ENCODE assay signal across 18 cellular contexts in the genomic region with DNA sequence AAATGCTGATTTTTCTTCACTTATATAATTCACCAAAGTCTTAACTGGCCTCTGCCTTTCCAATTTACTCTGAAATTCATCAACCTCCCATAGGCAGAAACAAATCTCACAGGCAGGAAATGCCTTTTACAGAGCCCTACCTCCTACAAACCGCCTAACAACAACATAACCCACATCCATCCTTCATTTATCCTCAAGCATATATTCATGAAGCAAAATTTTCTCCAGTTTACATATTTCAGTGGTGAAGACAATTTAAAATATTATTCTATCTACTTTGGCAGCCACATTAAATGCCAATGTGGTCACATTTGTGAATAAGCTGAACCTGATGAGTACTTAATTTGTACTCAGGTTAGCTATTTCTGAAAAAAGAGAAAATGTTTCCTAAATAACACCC. TPM values are rescaled to one million over a fixed set of nuclear protein-coding genes. Genes with fewer than 3 reads are reported as not detected.
DNase-seq lines count a peak whose midpoint lies in the region; ATAC-seq and TF ChIP-seq lines count a peak whose summit lies in the region.
"Had no signal": no experiment of that assay in that cellular context is flagged by ENCODE, and none has a peak within 500 bp of the region (broad histone marks: within the 10 kb centered on the region; RNA-seq: fewer than 3 reads in every experiment).

No MANE protein-coding gene starts in this region.

- intact Hi-C loops in IMR-90 (cut with micrococcal nuclease), result no loop called here
- intact Hi-C loops in natural killer cell (cut with micrococcal nuclease), result no loop called here

- H3K14ac ChIP-seq in IMR-90 (replicated peaks; ENCODE audit: low read depth, low read length), result no peak overlapping the region

- H4K91ac ChIP-seq in IMR-90 (ENCODE audit: insufficient read depth, low read depth, low read length), result no peak overlapping the region

- H3K56ac ChIP-seq in IMR-90 (ENCODE audit: extremely low read depth, insufficient read depth, low read length), result no peak overlapping the region

- no peak overlapping the region for H3K18ac ChIP-seq in IMR-90 (ENCODE audit: low read depth, low read length)

- no peak overlapping the region for H3K9ac ChIP-seq in IMR-90 (ENCODE audit: low read depth, low read length)
- H3K9ac ChIP-seq: GM23248 had no signal

- POLR2A ChIA-PET in IMR-90 (lab: Charles Lee; ENCODE audit: unreplicated experiment), result no interaction called here

- no peak overlapping the region for H3K4ac ChIP-seq in IMR-90 (ENCODE audit: low read depth, low read length)

- no peak overlapping the region for H3K4me3 ChIP-seq in AG10803 (ENCODE audit: low read length)
- H3K4me3 ChIP-seq in IMR-90 (ENCODE audit: insufficient read depth, low read depth, low read length), result no peak overlapping the region
- no peak overlapping the region for H3K4me3 ChIP-seq in fibroblast of villous mesenchyme (ENCODE audit: low read depth, low read length)
- H3K4me3 ChIP-seq: GM23248 had no signal

- no peaks in the 10 kb centered on the region for H3K27me3 Mint-ChIP-seq in natural killer cell (ENCODE audit: low read depth in 2 of 2)
- H3K27me3 Mint-ChIP-seq: CD8-positive, alpha-beta memory T cell had no signal

- H3K9me1 ChIP-seq in IMR-90 (ENCODE audit: insufficient read depth, low read length), result no peaks in the 10 kb centered on the region

- H4K8ac ChIP-seq in IMR-90 (ENCODE audit: low read depth in 2 of 2, low read length in 2 of 2), result no peak overlapping the region

- no peak for TF ChIP-seq RAD21 in IMR-90 (IDR thresholded peaks at IDR 0.05; ENCODE audit: low read length)

- no peak overlapping the region for H2AFZ ChIP-seq in IMR-90 (replicated peaks; ENCODE audit: low read length, poor library complexity)
- H2AFZ ChIP-seq: GM23248 had no signal

- H2BK5ac ChIP-seq in IMR-90 (ENCODE audit: low read depth, low read length, poor library complexity, severe bottlenecking), result no peak overlapping the region

- no peaks in the 10 kb centered on the region for H3K36me3 ChIP-seq in IMR-90 (ENCODE audit: control insufficient read depth, insufficient read depth, low read length)

- in situ Hi-C loops in IMR-90 (cut with MboI; ENCODE audit: low sequenced_read_pairs), result no loop called here

- TF ChIP-seq CTCF in AG10803 (conservative IDR thresholded peaks at IDR 0.05; ENCODE audit: low read length) (no peak), IMR-90 (conservative IDR thresholded peaks at IDR 0.05; ENCODE audit: low read depth, low read length) (no peak), fibroblast of villous mesenchyme (IDR thresholded peaks at IDR 0.05; ENCODE audit: insufficient read depth, low read depth, low read length) (no peak), natural killer cell (IDR thresholded peaks at IDR 0.05) (no peak)

- no TSS peak for BruUV-seq in IMR-90 (replicated peaks; lab: Mats Ljungman, UMichigan)

- WGBS in IMR-90 (ENCODE audit: extremely low coverage in 2 of 2, insufficient read length in 1 of 2), 2 experiments, result 100% methylated on average over 1 of the region's 1 CpG; no CpG with 5 or more reads in 1 of the 2 experiments

- no peak overlapping the region for H3K4me2 ChIP-seq in IMR-90 (ENCODE audit: low read depth, low read length)

- no peak overlapping the region for H2BK15ac ChIP-seq in IMR-90 (ENCODE audit: low read depth, low read length)

- no peaks in the 10 kb centered on the region for H4K20me1 ChIP-seq in IMR-90 (ENCODE audit: insufficient read depth, low read length)

- no peak overlapping the region for H3K27ac Mint-ChIP-seq in natural killer cell
- H3K27ac Mint-ChIP-seq: CD14-positive monocyte had no signal

- H3K4me1 Mint-ChIP-seq in natural killer cell, result peaks cover 0 to 14% of the 10 kb centered on the region in 2 donors
- H3K4me1 Mint-ChIP-seq: CD14-positive monocyte had no signal

- no peaks in the 10 kb centered on the region for H3K36me3 Mint-ChIP-seq in natural killer cell

- DNase-seq in AG10803 (ENCODE audit: low read depth) (peak; percentile 17), IMR-90 (peak; percentile 2), astrocyte of the hippocampus (ENCODE audit: low read depth, low spot score) (peak; percentile 20), fibroblast of villous mesenchyme (ENCODE audit: low read depth) (peak; percentile 23), natural killer cell (no peak), AG08396 (ENCODE audit: low spot score) (no peak)
- DNase-seq: ACHN; Caco-2; CD8-positive, alpha-beta memory T cell; DND-41; GF-D8; GM23248; H7; KBM-7 had no signal

- H2AK9ac ChIP-seq in IMR-90 (replicated peaks; ENCODE audit: low read depth, low read length, poor library complexity), result no peak overlapping the region

- dilution Hi-C loops in IMR-90 (cut with HindIII; ENCODE audit: low sequenced_read_pairs, unreplicated experiment), result no loop called here

- H2AK5ac ChIP-seq in IMR-90 (ENCODE audit: low read depth, low read length), result no peak overlapping the region

- H3K4me3 Mint-ChIP-seq in natural killer cell, result no peak overlapping the region
- H3K4me3 Mint-ChIP-seq: CD14-positive monocyte; CD8-positive, alpha-beta memory T cell had no signal

- no peaks in the 10 kb centered on the region for H3K27me3 ChIP-seq in IMR-90 (ENCODE audit: control insufficient read depth, insufficient read depth, low read length)

- H4K5ac ChIP-seq in IMR-90 (ENCODE audit: low read depth, low read length), result no peak overlapping the region

- H3K9me3 ChIP-seq in IMR-90 (ENCODE audit: control insufficient read depth, insufficient read depth, low read length), result no peaks in the 10 kb centered on the region
- H3K9me3 ChIP-seq: Caco-2 had no signal

- H3K23ac ChIP-seq in IMR-90 (ENCODE audit: low read depth, low read length), result no peak overlapping the region

- no peak overlapping the region for H3K27ac ChIP-seq in IMR-90 (ENCODE audit: insufficient read depth, low read length)
- H3K27ac ChIP-seq: GM23248, HL-60 had no signal

- ATAC-seq in IMR-90 (ENCODE audit: low read depth) (no peak; the same call in 1 of the 2 replicates), HG03442 (IDR thresholded peaks at IDR 0.05; ENCODE audit: unreplicated experiment) (no peak), GM21360 (IDR thresholded peaks at IDR 0.05; ENCODE audit: unreplicated experiment) (no peak), natural killer cell (no peak)

- TF ChIP-seq POLR2A in IMR-90 (IDR thresholded peaks at IDR 0.05; ENCODE audit: low read depth, low read length), result no peak

- H3K4me1 ChIP-seq in IMR-90 (ENCODE audit: control insufficient read depth, insufficient read depth, low read length), result no peaks in the 10 kb centered on the region

- CTCF ChIA-PET in IMR-90 (lab: Yijun Ruan, JAX), result no interaction called here

- no peaks in the 10 kb centered on the region for H3K9me3 Mint-ChIP-seq in natural killer cell

- H2BK20ac ChIP-seq in IMR-90 (ENCODE audit: low read depth, low read length), result no peak overlapping the region

- no peak overlapping the region for H2BK120ac ChIP-seq in IMR-90 (ENCODE audit: low read depth, low read length)

- H3K79me1 ChIP-seq in IMR-90 (ENCODE audit: low read depth in 1 of 2, low read length in 2 of 2), result no peaks in the 10 kb centered on the region

TF ChIP-seq in IMR-90, 13 proteins besides CTCF, POLR2A, EP300 and RAD21:
- TF ChIP-seq, protein P1, sequence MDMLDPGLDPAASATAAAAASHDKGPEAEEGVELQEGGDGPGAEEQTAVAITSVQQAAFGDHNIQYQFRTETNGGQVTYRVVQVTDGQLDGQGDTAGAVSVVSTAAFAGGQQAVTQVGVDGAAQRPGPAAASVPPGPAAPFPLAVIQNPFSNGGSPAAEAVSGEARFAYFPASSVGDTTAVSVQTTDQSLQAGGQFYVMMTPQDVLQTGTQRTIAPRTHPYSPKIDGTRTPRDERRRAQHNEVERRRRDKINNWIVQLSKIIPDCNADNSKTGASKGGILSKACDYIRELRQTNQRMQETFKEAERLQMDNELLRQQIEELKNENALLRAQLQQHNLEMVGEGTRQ (IDR thresholded peaks at IDR 0.05; ENCODE audit: low read depth, low read length), result no peak
- TF ChIP-seq SMC3 (IDR thresholded peaks at IDR 0.05; ENCODE audit: low read depth, low read length), result no peak
- TF ChIP-seq, protein P2, sequence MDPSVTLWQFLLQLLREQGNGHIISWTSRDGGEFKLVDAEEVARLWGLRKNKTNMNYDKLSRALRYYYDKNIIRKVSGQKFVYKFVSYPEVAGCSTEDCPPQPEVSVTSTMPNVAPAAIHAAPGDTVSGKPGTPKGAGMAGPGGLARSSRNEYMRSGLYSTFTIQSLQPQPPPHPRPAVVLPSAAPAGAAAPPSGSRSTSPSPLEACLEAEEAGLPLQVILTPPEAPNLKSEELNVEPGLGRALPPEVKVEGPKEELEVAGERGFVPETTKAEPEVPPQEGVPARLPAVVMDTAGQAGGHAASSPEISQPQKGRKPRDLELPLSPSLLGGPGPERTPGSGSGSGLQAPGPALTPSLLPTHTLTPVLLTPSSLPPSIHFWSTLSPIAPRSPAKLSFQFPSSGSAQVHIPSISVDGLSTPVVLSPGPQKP (IDR thresholded peaks at IDR 0.05; ENCODE audit: borderline replicate concordance, low read depth, low read length), result no peak
- no peak for TF ChIP-seq MXI1 (IDR thresholded peaks at IDR 0.05; ENCODE audit: borderline replicate concordance, low read depth, low read length)
- no peak for TF ChIP-seq RFX5 (IDR thresholded peaks at IDR 0.05; ENCODE audit: low read depth, low read length)
- TF ChIP-seq FOS (IDR thresholded peaks at IDR 0.05; ENCODE audit: low read depth, low read length), result no peak
- no peak for TF ChIP-seq MAFK (IDR thresholded peaks at IDR 0.05; ENCODE audit: low read depth, low read length)

RNA-seq across cellular contexts. Expression of a gene that starts 30.3 kb away (rescaled TPM):
- total RNA-seq in IMR-90 (2012; rRNA removed) (5.0 and 6.7 TPM in 2 replicates), fibroblast of villous mesenchyme (4.5 and 6.5 TPM in 2 replicates), natural killer cell (10 to 100 TPM; 18.5 to 26.6 (median 20.7) TPM)
- 1.2 and 1.7 TPM in 2 replicates for polyA plus RNA-seq in IMR-90 (2012; rRNA removed)
- polyA plus RNA-seq in IMR-90 (2012; cell fraction: cytosol; rRNA removed), result 0.25 and 0.35 TPM in 2 replicates
- polyA plus RNA-seq in IMR-90 (2012; cell fraction: nucleus; rRNA removed; ENCODE audit: low replicate concordance), result 0.54 and 4.7 TPM in 2 replicates

Comparison
In these comparisons a context has a peak if more than half of its experiments do, and no peak if none do; other contexts are left out.
1. DNase-seq: peak in AG10803 (single experiment), IMR-90 (single experiment), astrocyte of the hippocampus (single experiment) and fibroblast of villous mesenchyme (single experiment); none in natural killer cell (single experiment) and AG08396 (single experiment).